9 cellular contexts compared by ENCODE assay signal in genomic region chrX:65587616-65588526, GRCh38. TPM values are rescaled to one million over a fixed set of nuclear protein-coding genes. Genes with fewer than 3 reads are reported as not detected.
DNase-seq lines count a peak whose midpoint lies in the region; ATAC-seq and TF ChIP-seq lines count a peak whose summit lies in the region.
"Had no signal": no experiment of that assay in that cellular context is flagged by ENCODE, and none has a peak within 500 bp of the region (broad histone marks: within the 10 kb centered on the region; RNA-seq: fewer than 3 reads in every experiment).

No MANE protein-coding gene starts in this region.

- H3K4me3 ChIP-seq in body of pancreas = no peak overlapping the region
- peak overlapping the region in 3 of 4 donors; percentile 3 to 42 (median 31) for H3K4me3 ChIP-seq in upper lobe of left lung

- H3K9me3 ChIP-seq in body of pancreas = no peaks in the 10 kb centered on the region
- H3K9me3 ChIP-seq in upper lobe of left lung = no peaks in the 10 kb centered on the region

- TF ChIP-seq CTCF in body of pancreas (IDR thresholded peaks at IDR 0.05) (no peak), upper lobe of left lung (IDR thresholded peaks at IDR 0.05) (no peak)

- DNase-seq in DMS53 (lab: John Stamatoyannopoulos, UW) = peak; percentile 11
- DNase-seq in DMS53 treated with DMSO at 0.1 percent for 48 hours (lab: John Stamatoyannopoulos, UW; ENCODE audit: unreplicated experiment) = no peak
- DNase-seq in body of pancreas = peak; percentile 34 to 62 (median 58)
- DNase-seq in upper lobe of left lung = peak; percentile 69 to 85
- no peak for DNase-seq in NCI-H1694 treated with DMSO at 0.1 percent for 48 hours (lab: John Stamatoyannopoulos, UW)
- no peak for DNase-seq in activated CD4-positive, alpha-beta T cell treated with anti-CD3 and anti-CD28 coated beads, Interleukin-2, amount 50 U/mL, for 1 hour

- no peak for TF ChIP-seq POLR2A in body of pancreas (IDR thresholded peaks at IDR 0.05)
- peak in 1 of 4 donors; percentile 36 for TF ChIP-seq POLR2A in upper lobe of left lung (IDR thresholded peaks at IDR 0.05)

- H3K36me3 ChIP-seq in body of pancreas (replicated peaks in 1 of 2; ENCODE audit: insufficient read depth in 1 of 2, low read depth in 2 of 2) (no peaks in the 10 kb centered on the region), upper lobe of left lung (no peaks in the 10 kb centered on the region)

- H3K27ac ChIP-seq in body of pancreas (no peak overlapping the region), layer of hippocampus (ENCODE audit: low read depth, low read length) (peak overlapping the region; percentile 38), upper lobe of left lung (peak overlapping the region; percentile 44 to 79 (median 74))
- H3K27ac ChIP-seq: 22Rv1 had no signal

- ATAC-seq in body of pancreas (no peak), upper lobe of left lung (ENCODE audit: low FRiP score in 2 of 2) (peak; percentile 79 to 89), GM21576 (IDR thresholded peaks at IDR 0.05; ENCODE audit: unreplicated experiment) (no peak)

- H3K4me1 ChIP-seq in body of pancreas (no peaks in the 10 kb centered on the region), upper lobe of left lung (peaks cover 0 to 16% (median 9%) of the 10 kb centered on the region in 4 donors)

- intact Hi-C loops in body of pancreas (cut with DNase I) = loop anchor here (5.0 kb wide), 1 partner anchor 399 kb away; no protein-coding TSS in a partner anchor

- 38 to 46% methylated on average over 3 to 10 of the region's 10 CpGs for WGBS in body of pancreas, 2 donors
- 12 to 22% methylated on average over 6 to 10 of the region's 10 CpGs for WGBS in upper lobe of left lung, 2 donors

- no peaks in the 10 kb centered on the region for H3K27me3 ChIP-seq in body of pancreas
- H3K27me3 ChIP-seq in layer of hippocampus (ENCODE audit: control insufficient read depth, insufficient read depth, low read length) = no peaks in the 10 kb centered on the region
- H3K27me3 ChIP-seq in upper lobe of left lung = no peaks in the 10 kb centered on the region

- no peak for TF ChIP-seq EP300 in upper lobe of left lung (IDR thresholded peaks at IDR 0.05)

RNA-seq across cellular contexts. Expression of gene LAS1L, which starts 53.3 kb away (rescaled TPM):
- total RNA-seq in body of pancreas = 10 to 100 TPM in 1 of 2 donors, 1 to 10 TPM in 1; 9.9 to 12.7 TPM
- total RNA-seq in upper lobe of left lung = 10 to 100 TPM; 16.9 to 36.7 (median 25.7) TPM

Comparison
In these comparisons a context has a peak if more than half of its experiments do, and no peak if none do; other contexts are left out.
1. DNase-seq: peak in DMS53 (single experiment), body of pancreas (4 of 4) and upper lobe of left lung (2 of 2); none in DMS53 treated with DMSO at 0.1 percent for 48 hours (single experiment), NCI-H1694 treated with DMSO at 0.1 percent for 48 hours (single experiment) and activated CD4-positive, alpha-beta T cell treated with anti-CD3 and anti-CD28 coated beads, Interleukin-2, amount 50 U/mL, for 1 hour (single experiment).
2. ATAC-seq: peak in upper lobe of left lung (2 of 2); none in body of pancreas (single experiment) and GM21576 (single experiment).
3. H3K27ac ChIP-seq: peak in layer of hippocampus (single experiment) and upper lobe of left lung (4 of 4); none in body of pancreas (0 of 4).
4. H3K4me3 ChIP-seq: peak in upper lobe of left lung (3 of 4); none in body of pancreas (0 of 2).